In the genomic region with DNA sequence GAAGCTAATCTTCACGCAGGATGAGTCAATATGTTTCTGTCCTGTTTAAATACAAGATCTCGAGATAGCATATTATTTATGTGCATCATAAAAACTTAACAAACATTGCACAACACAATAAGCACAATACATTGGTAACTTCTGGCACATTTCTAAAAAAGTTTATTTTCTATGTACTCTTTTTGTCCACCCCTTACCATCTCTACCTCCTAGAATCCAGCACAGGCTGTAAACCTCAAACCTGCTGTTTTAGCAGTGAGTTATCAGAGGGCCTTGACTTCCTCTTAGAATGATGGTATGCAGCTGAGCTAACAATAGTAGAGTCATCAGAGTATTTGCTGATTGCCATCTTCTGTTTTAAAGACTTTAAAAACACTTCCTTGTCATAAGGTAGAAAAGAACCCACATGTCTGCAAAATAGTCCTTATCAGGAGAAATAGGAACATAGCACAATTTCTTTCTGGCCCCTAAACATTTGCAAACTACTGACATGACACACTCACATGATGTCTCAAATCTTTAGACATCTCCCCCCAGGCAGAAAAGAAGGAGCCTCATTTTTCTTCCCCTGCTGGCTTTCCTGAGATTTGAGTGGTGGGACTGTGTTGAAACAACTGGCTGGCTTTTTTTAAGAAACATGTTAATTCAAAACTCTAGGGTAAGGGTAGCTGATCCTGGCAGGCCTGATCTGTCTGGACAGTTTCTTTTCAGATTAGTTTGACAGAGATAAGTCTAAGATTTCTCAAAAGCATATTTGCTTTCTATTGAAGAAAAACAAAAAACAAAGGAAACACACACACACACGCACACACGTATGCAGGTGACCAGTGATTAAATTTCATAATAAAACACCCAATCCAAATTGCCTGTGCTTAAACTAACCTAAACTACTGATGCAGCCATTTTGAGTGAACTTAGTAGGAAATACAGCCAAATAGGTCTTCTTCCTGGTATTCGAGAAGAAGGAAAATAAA, we compare ENCODE assay signal across 8 cellular contexts. TPM values are rescaled to one million over a fixed set of nuclear protein-coding genes. Genes with fewer than 3 reads are reported as not detected.
DNase-seq lines count a peak whose midpoint lies in the region; ATAC-seq and TF ChIP-seq lines count a peak whose summit lies in the region.

No MANE protein-coding gene starts in this region.

- H3K9me2 ChIP-seq in SU-DHL-6 (replicated peaks; ENCODE audit: insufficient read depth, low read length) = no peaks in the 10 kb centered on the region

- peak overlapping the region; percentile 65 for H3K27ac ChIP-seq in SU-DHL-6 (ENCODE audit: low read depth, low read length)

- peak overlapping the region; percentile 46 for H3K4me2 ChIP-seq in SU-DHL-6 (ENCODE audit: low read depth, low read length, poor library complexity, severe bottlenecking)

- H3K27me3 Mint-ChIP-seq in activated naive CD8-positive, alpha-beta T cell treated with anti-CD3 and anti-CD28 coated beads, Interleukin-2, amount 10 ng/mL, durations not matched to agents 7 days and 5 days = no peaks in the 10 kb centered on the region
- H3K27me3 Mint-ChIP-seq in activated naive CD8-positive, alpha-beta T cell treated with anti-CD3 and anti-CD28 coated beads, Interleukin-2, amount 50 U/mL, for 24 hours = no peaks in the 10 kb centered on the region
- no peaks in the 10 kb centered on the region for H3K27me3 Mint-ChIP-seq in glutamatergic neuron (ENCODE audit: unreplicated experiment)

- peaks cover 3% of the 10 kb centered on the region; the same call in 1 of the 2 replicates for H3F3A ChIP-seq in SU-DHL-6 (ENCODE audit: insufficient read depth)

- no peaks in the 10 kb centered on the region for H3K9me3 Mint-ChIP-seq in activated naive CD8-positive, alpha-beta T cell treated with anti-CD3 and anti-CD28 coated beads, Interleukin-2, amount 10 ng/mL, durations not matched to agents 7 days and 5 days
- H3K9me3 Mint-ChIP-seq in activated naive CD8-positive, alpha-beta T cell treated with anti-CD3 and anti-CD28 coated beads, Interleukin-2, amount 50 U/mL, for 24 hours = no peaks in the 10 kb centered on the region
- no peaks in the 10 kb centered on the region for H3K9me3 Mint-ChIP-seq in glutamatergic neuron (ENCODE audit: unreplicated experiment)

- no peak overlapping the region for H3K4me3 ChIP-seq in SU-DHL-6 (ENCODE audit: insufficient read depth, low read length, poor library complexity, severe bottlenecking)

- no peaks in the 10 kb centered on the region for H3K9me3 ChIP-seq in SU-DHL-6 (ENCODE audit: insufficient read depth, low read length)

- H3K79me2 ChIP-seq in SU-DHL-6 (ENCODE audit: insufficient read depth, low read length) = no peaks in the 10 kb centered on the region

- peak overlapping the region; percentile 97 for H2AFZ ChIP-seq in SU-DHL-6 (ENCODE audit: low read depth, low read length, severe bottlenecking)

- POLR2A ChIA-PET in activated naive CD8-positive, alpha-beta T cell treated with anti-CD3 and anti-CD28 coated beads, Interleukin-2, amount 10 ng/mL, durations not matched to agents 7 days and 5 days (lab: Charles Lee) = interaction anchor here (1.1 to 1.2 kb wide), 2 partner anchors 9 to 20 kb away, joined by 3 to 4 read pairs; no protein-coding TSS in a partner anchor

- H3K4me1 Mint-ChIP-seq in activated naive CD8-positive, alpha-beta T cell treated with anti-CD3 and anti-CD28 coated beads, Interleukin-2, amount 10 ng/mL, durations not matched to agents 7 days and 5 days = peaks cover 15% of the 10 kb centered on the region
- H3K4me1 Mint-ChIP-seq in activated naive CD8-positive, alpha-beta T cell treated with anti-CD3 and anti-CD28 coated beads, Interleukin-2, amount 50 U/mL, for 24 hours = peaks cover 17% of the 10 kb centered on the region
- peaks cover 12% of the 10 kb centered on the region for H3K4me1 Mint-ChIP-seq in glutamatergic neuron (ENCODE audit: low read depth, unreplicated experiment)

- H3K27me3 ChIP-seq in SU-DHL-6 (ENCODE audit: low read length) = no peaks in the 10 kb centered on the region

- ATAC-seq in activated naive CD8-positive, alpha-beta T cell treated with anti-CD3 and anti-CD28 coated beads, Interleukin-2, amount 10 ng/mL, durations not matched to agents 7 days and 5 days (ENCODE audit: low read depth) = peak; percentile 61
- no peak for ATAC-seq in activated naive CD8-positive, alpha-beta T cell treated with anti-CD3 and anti-CD28 coated beads, Interleukin-2, amount 50 U/mL, for 24 hours
- no peak for ATAC-seq in GM21786 (IDR thresholded peaks at IDR 0.05; ENCODE audit: unreplicated experiment)

- peak overlapping the region; percentile 41 for H3K9ac ChIP-seq in SU-DHL-6 (ENCODE audit: low read length)

- TF ChIP-seq CTCF in SU-DHL-6 (IDR thresholded peaks at IDR 0.05; ENCODE audit: insufficient read depth, low read length, poor library complexity, severe bottlenecking) = no peak
- no peak for TF ChIP-seq CTCF in glutamatergic neuron (IDR thresholded peaks at IDR 0.05; ENCODE audit: partially characterized antibody, unreplicated experiment)

- H3K36me3 ChIP-seq in SU-DHL-6 (ENCODE audit: low read length) = no peaks in the 10 kb centered on the region

- no peaks in the 10 kb centered on the region for H4K20me1 ChIP-seq in SU-DHL-6 (ENCODE audit: low read depth, low read length)

- H3K27ac Mint-ChIP-seq in activated naive CD8-positive, alpha-beta T cell treated with anti-CD3 and anti-CD28 coated beads, Interleukin-2, amount 10 ng/mL, durations not matched to agents 7 days and 5 days = peak overlapping the region; percentile 5
- no peak overlapping the region for H3K27ac Mint-ChIP-seq in activated naive CD8-positive, alpha-beta T cell treated with anti-CD3 and anti-CD28 coated beads, Interleukin-2, amount 50 U/mL, for 24 hours
- no peak overlapping the region for H3K27ac Mint-ChIP-seq in glutamatergic neuron (ENCODE audit: unreplicated experiment)

- H3K36me3 Mint-ChIP-seq in activated naive CD8-positive, alpha-beta T cell treated with anti-CD3 and anti-CD28 coated beads, Interleukin-2, amount 10 ng/mL, durations not matched to agents 7 days and 5 days = no peaks in the 10 kb centered on the region
- no peaks in the 10 kb centered on the region for H3K36me3 Mint-ChIP-seq in activated naive CD8-positive, alpha-beta T cell treated with anti-CD3 and anti-CD28 coated beads, Interleukin-2, amount 50 U/mL, for 24 hours (ENCODE audit: low read depth)
- H3K36me3 Mint-ChIP-seq in glutamatergic neuron (ENCODE audit: unreplicated experiment) = no peaks in the 10 kb centered on the region

- DNase-seq in activated naive CD8-positive, alpha-beta T cell treated with anti-CD3 and anti-CD28 coated beads, Interleukin-2, amount 10 ng/mL, durations not matched to agents 7 days and 5 days = no peak
- DNase-seq in activated naive CD8-positive, alpha-beta T cell treated with anti-CD3 and anti-CD28 coated beads, Interleukin-2, amount 50 U/mL, for 24 hours = no peak
- DNase-seq in kidney tubule cell (ENCODE audit: low spot score) = peak; percentile 41
- DNase-seq in NCI-H2196 (lab: John Stamatoyannopoulos, UW; ENCODE audit: unreplicated experiment) = no peak
- no peak for DNase-seq in glutamatergic neuron
- DNase-seq in activated CD8-positive, alpha-beta memory T cell treated with anti-CD3 and anti-CD28 coated beads, Interleukin-2, amount 50 U/mL, for 4 hours = no peak

- no peak overlapping the region for H3K4me3 Mint-ChIP-seq in activated naive CD8-positive, alpha-beta T cell treated with anti-CD3 and anti-CD28 coated beads, Interleukin-2, amount 10 ng/mL, durations not matched to agents 7 days and 5 days
- H3K4me3 Mint-ChIP-seq in activated naive CD8-positive, alpha-beta T cell treated with anti-CD3 and anti-CD28 coated beads, Interleukin-2, amount 50 U/mL, for 24 hours = no peak overlapping the region
- H3K4me3 Mint-ChIP-seq in glutamatergic neuron (ENCODE audit: unreplicated experiment) = no peak overlapping the region

RNA-seq across cellular contexts. Expression of a gene that starts 10.3 kb away (rescaled TPM):
- 10 to 100 TPM; 29.3 to 29.7 TPM for total RNA-seq in activated naive CD8-positive, alpha-beta T cell treated with anti-CD3 and anti-CD28 coated beads, Interleukin-2, amount 10 ng/mL, durations not matched to agents 7 days and 5 days
- 115 TPM for total RNA-seq in glutamatergic neuron (ENCODE audit: unreplicated experiment)
